Comparison of ENCODE assay signal across 25 cellular contexts in genomic region chr7:157573244-157573643, GRCh38.
"Had no signal": no experiment of that assay in that cellular context is flagged by ENCODE, and none has a peak within 500 bp of the region (broad histone marks: within the 10 kb centered on the region; RNA-seq: fewer than 3 reads in every experiment).

No MANE protein-coding gene starts in this region.

- H3K9ac ChIP-seq: SK-N-SH had no signal

- H3K27ac ChIP-seq: breast epithelium, esophagus muscularis mucosa, left ventricle myocardium inferior, neutrophil, right lobe of liver, skin epidermis, tibial nerve had no signal

- H3K9me3 ChIP-seq: breast epithelium, esophagus muscularis mucosa, left ventricle myocardium inferior, mucosa of descending colon, neutrophil, right lobe of liver, SK-N-SH, tibial nerve had no signal

- H3K4me2 ChIP-seq: SK-N-SH had no signal

- DNase-seq: activated CD4-positive, alpha-beta T cell treated with anti-CD3 and anti-CD28 coated beads for 1 hour; activated gamma-delta T cell; activated naive CD4-positive, alpha-beta T cell treated with anti-CD3 and anti-CD28 coated beads, Interleukin-2, amount 50 U/mL, for 16 hours; dermis blood vessel endothelial cell; effector CD4-positive, alpha-beta T cell; foreskin melanocyte; left ventricle myocardium inferior; mucosa of descending colon; nephron progenitor cell; right lobe of liver; SK-N-SH; stimulated activated CD4-positive, alpha-beta T cell treated with anti-CD3 and anti-CD28 coated beads, Interleukin-4, amount 100 ng/mL, for 24 hours; stimulated activated naive B cell treated with anti-CD40 and anti-IgM and Interleukin-4, amounts not matched to agents 10 μg/mL and 1 μg/mL and 100 μg/mL, for 72 hours; SW 1271 had no signal

- H3K27ac Mint-ChIP-seq: progenitor cell of endocrine pancreas; stimulated activated naive B cell treated with anti-CD40 and anti-IgM and Interleukin-4, amounts not matched to agents 10 μg/mL and 1 μg/mL and 100 μg/mL, for 72 hours; T-helper 1 cell treated with Interleukin-12 subunit alpha and Interleukin-12 subunit beta and Interleukin-4 antibody, amounts not matched to agents 30 μg/mL and 1 μg/mL, for 36 hours; WTC11 had no signal

- H3K4me3 Mint-ChIP-seq: central memory CD8-positive, alpha-beta T cell; nephron progenitor cell; stimulated activated naive B cell treated with anti-CD40 and anti-IgM and Interleukin-4, amounts not matched to agents 10 μg/mL and 1 μg/mL and 100 μg/mL, for 72 hours; T-helper 1 cell treated with Interleukin-12 subunit alpha and Interleukin-12 subunit beta and Interleukin-4 antibody, amounts not matched to agents 30 μg/mL and 1 μg/mL, for 36 hours; WTC11 had no signal

- H3K4me1 ChIP-seq: breast epithelium, right lobe of liver had no signal

- H3K36me3 Mint-ChIP-seq: WTC11 had no signal

- FAIRE-seq: colon had no signal

- H3K4me3 ChIP-seq: breast epithelium, esophagus muscularis mucosa, left ventricle myocardium inferior, lung, mucosa of descending colon, right lobe of liver, skin epidermis, tibial nerve had no signal

- H3K9me3 Mint-ChIP-seq: central memory CD8-positive, alpha-beta T cell; nephron progenitor cell; stimulated activated naive B cell treated with anti-CD40 and anti-IgM and Interleukin-4, amounts not matched to agents 10 μg/mL and 1 μg/mL and 100 μg/mL, for 72 hours; T-helper 1 cell treated with Interleukin-12 subunit alpha and Interleukin-12 subunit beta and Interleukin-4 antibody, amounts not matched to agents 30 μg/mL and 1 μg/mL, for 36 hours had no signal

- H3K27me3 ChIP-seq: breast epithelium, right lobe of liver, tibial nerve had no signal

- ATAC-seq: mucosa of descending colon; right lobe of liver; stimulated activated naive B cell treated with anti-CD40 and anti-IgM and Interleukin-4, amounts not matched to agents 10 μg/mL and 1 μg/mL and 100 μg/mL, for 72 hours; WTC11 had no signal

- H3K36me3 ChIP-seq: breast epithelium, esophagus muscularis mucosa, left ventricle myocardium inferior, neutrophil, right lobe of liver, tibial nerve had no signal
